In genomic region chr10:131206136-131206995, GRCh38 we compare ENCODE assay signal across 16 cellular contexts.
"Had no signal": no experiment of that assay in that cellular context is flagged by ENCODE, and none has a peak within 500 bp of the region (broad histone marks: within the 10 kb centered on the region; RNA-seq: fewer than 3 reads in every experiment).

No MANE protein-coding gene starts in this region.

- H3K27me3 Mint-ChIP-seq: activated CD4-positive, alpha-beta memory T cell treated with anti-CD3 and anti-CD28 coated beads for 36 hours; activated T-cell treated with anti-CD3 and anti-CD28 coated beads, Interleukin-2, amount 50 U/mL, for 24 hours; dendritic cell treated with granulocyte-macrophage colony-stimulating factor and Interleukin-4, amounts not matched to agents 40 ng/mL and 50 ng/mL, for 4 days had no signal

- H3K4me1 Mint-ChIP-seq: nephron; stimulated activated naive CD8-positive, alpha-beta T cell treated with anti-CD3 and anti-CD28 coated beads, Interleukin-15, amount 100 ng/mL, for 72 hours had no signal

- H3K36me3 Mint-ChIP-seq: activated CD4-positive, alpha-beta memory T cell treated with anti-CD3 and anti-CD28 coated beads for 36 hours had no signal

- H3K27ac Mint-ChIP-seq: activated CD4-positive, alpha-beta memory T cell treated with anti-CD3 and anti-CD28 coated beads for 36 hours; activated T-cell treated with anti-CD3 and anti-CD28 coated beads, Interleukin-2, amount 50 U/mL, for 24 hours; dendritic cell treated with granulocyte-macrophage colony-stimulating factor and Interleukin-4, amounts not matched to agents 40 ng/mL and 50 ng/mL, for 4 days; nephron; stimulated activated naive CD8-positive, alpha-beta T cell treated with anti-CD3 and anti-CD28 coated beads, Interleukin-15, amount 100 ng/mL, for 72 hours had no signal

- DNase-seq: activated CD4-positive, alpha-beta memory T cell treated with anti-CD3 and anti-CD28 coated beads for 36 hours; activated CD4-positive, alpha-beta T cell treated with anti-CD3 and anti-CD28 coated beads for 4 hours; activated naive CD4-positive, alpha-beta T cell treated with anti-CD3 and anti-CD28 coated beads, Interleukin-2, amount 50 U/mL, for 16 hours; activated T-cell treated with anti-CD3 and anti-CD28 coated beads, Interleukin-2, amount 50 U/mL, for 24 hours; cerebellar nuclear complex; effector memory CD4-positive, alpha-beta T cell; esophagus squamous epithelium; midbrain; nucleus accumbens; right cardiac atrium; stimulated activated CD4-positive, alpha-beta T cell treated with anti-CD3 and anti-CD28 coated beads, Interleukin-15, amount 100 ng/mL, for 24 hours; stimulated activated CD4-positive, alpha-beta T cell treated with anti-CD3 and anti-CD28 coated beads, Interleukin-4, amount 100 ng/mL, for 1 hour; stimulated activated naive CD8-positive, alpha-beta T cell treated with anti-CD3 and anti-CD28 coated beads, Interleukin-15, amount 100 ng/mL, for 72 hours had no signal

- H3K9me3 Mint-ChIP-seq: activated CD4-positive, alpha-beta memory T cell treated with anti-CD3 and anti-CD28 coated beads for 36 hours; dendritic cell treated with granulocyte-macrophage colony-stimulating factor and Interleukin-4, amounts not matched to agents 40 ng/mL and 50 ng/mL, for 4 days; nephron had no signal

- H3K4me3 Mint-ChIP-seq: activated CD4-positive, alpha-beta memory T cell treated with anti-CD3 and anti-CD28 coated beads for 36 hours; activated T-cell treated with anti-CD3 and anti-CD28 coated beads, Interleukin-2, amount 50 U/mL, for 24 hours; dendritic cell treated with granulocyte-macrophage colony-stimulating factor and Interleukin-4, amounts not matched to agents 40 ng/mL and 50 ng/mL, for 4 days; nephron; stimulated activated naive CD8-positive, alpha-beta T cell treated with anti-CD3 and anti-CD28 coated beads, Interleukin-15, amount 100 ng/mL, for 72 hours had no signal

- ATAC-seq: left cardiac atrium; right cardiac atrium; stimulated activated naive CD8-positive, alpha-beta T cell treated with anti-CD3 and anti-CD28 coated beads, Interleukin-15, amount 100 ng/mL, for 72 hours had no signal
